25 cellular contexts compared by ENCODE assay signal in the genomic region with DNA sequence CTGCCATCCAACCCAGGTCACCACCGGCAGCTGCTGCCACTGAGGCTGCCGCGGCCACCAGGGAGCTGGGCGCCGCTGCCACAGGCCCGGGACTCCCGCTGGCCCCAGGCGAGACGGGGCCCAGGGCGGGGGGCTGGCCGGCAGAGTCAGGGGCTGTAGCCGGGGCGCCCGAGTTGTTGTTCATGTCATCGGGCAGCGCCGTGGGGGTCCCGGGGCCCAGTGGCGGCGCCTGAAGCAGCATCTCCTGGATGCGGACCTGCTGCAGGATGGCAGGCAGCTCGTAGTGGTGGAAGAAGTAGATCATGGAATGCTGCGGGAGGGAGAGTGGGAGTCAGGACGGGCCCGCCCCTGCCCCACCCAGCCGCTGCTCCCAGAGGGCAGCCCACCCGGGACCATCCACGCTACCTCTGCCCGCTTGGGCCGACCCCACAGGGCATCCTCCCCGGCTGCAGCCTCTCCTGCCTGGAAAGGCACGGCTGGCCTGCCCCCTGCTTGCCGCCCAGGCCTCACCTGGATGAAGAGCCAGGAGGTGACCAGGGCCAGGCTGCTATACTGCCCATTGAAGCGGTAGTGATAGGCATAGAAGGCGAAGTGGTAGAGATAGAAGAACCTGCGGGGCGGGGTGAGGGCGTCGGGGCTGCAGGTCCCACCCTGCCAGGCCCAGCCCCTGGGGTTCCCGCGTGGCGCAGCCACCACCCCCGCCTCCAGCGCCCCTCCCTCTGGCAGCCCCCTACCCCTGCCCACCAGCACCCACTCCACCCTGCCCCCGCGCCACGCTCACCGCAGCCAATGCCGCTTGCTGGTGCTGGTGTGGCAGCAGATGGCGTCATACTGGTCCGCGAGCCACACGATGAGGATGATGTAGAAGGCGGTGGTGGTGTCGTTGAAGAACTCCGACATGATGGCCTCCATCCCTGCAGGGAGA. TPM values are rescaled to one million over a fixed set of nuclear protein-coding genes. Genes with fewer than 3 reads are reported as not detected.
"Had no signal": no experiment of that assay in that cellular context is flagged by ENCODE, and none has a peak within 500 bp of the region (broad histone marks: within the 10 kb centered on the region; RNA-seq: fewer than 3 reads in every experiment).

No MANE protein-coding gene starts in this region.

- ATAC-seq: gastroesophageal sphincter; naive thymus-derived CD4-positive, alpha-beta T cell; upper lobe of right lung had no signal

- H3K4me3 Mint-ChIP-seq: immature natural killer cell; naive thymus-derived CD4-positive, alpha-beta T cell; nephron progenitor cell had no signal

- DNase-seq: colonic mucosa; dermis blood vessel endothelial cell; esophagus squamous epithelium; foreskin fibroblast; immature natural killer cell; left colon; left ventricle myocardium superior; mesendoderm; naive thymus-derived CD4-positive, alpha-beta T cell; nephron progenitor cell; sigmoid colon; stimulated activated CD4-positive, alpha-beta T cell treated with anti-CD3 and anti-CD28 coated beads, Interleukin-2, amount 100 ng/mL, for 48 hours; stimulated activated naive CD4-positive, alpha-beta T cell treated with Interleukin-2 at 50 U/mL for 16 hours; tibial artery; upper lobe of right lung had no signal

- H3K9me3 ChIP-seq: colonic mucosa, esophagus squamous epithelium, gastroesophageal sphincter, neutrophil, sigmoid colon, tibial artery, upper lobe of right lung had no signal

- FAIRE-seq: keratinocyte had no signal

- H3K36me3 Mint-ChIP-seq: immature natural killer cell had no signal

- H3K27ac Mint-ChIP-seq: immature natural killer cell; naive thymus-derived CD4-positive, alpha-beta T cell had no signal

- H3K27ac ChIP-seq: colonic mucosa, neutrophil, skin epidermis, tibial artery, upper lobe of right lung had no signal

- H3K27me3 Mint-ChIP-seq: naive thymus-derived CD4-positive, alpha-beta T cell had no signal

- H3K27me3 ChIP-seq: colonic mucosa, esophagus squamous epithelium, gastroesophageal sphincter, neutrophil, sigmoid colon, tibial artery, upper lobe of right lung had no signal

- H3K9me3 Mint-ChIP-seq: immature natural killer cell, nephron progenitor cell had no signal

- H3K4me3 ChIP-seq: colonic mucosa, esophagus squamous epithelium, gastroesophageal sphincter, lung, sigmoid colon, skin epidermis, tibial artery, upper lobe of right lung had no signal

RNA-seq across cellular contexts. Expression of a gene that starts 10.5 kb away (rescaled TPM):
- total RNA-seq: cerebellum; colonic mucosa; dermis blood vessel endothelial cell; epithelial cell of proximal tubule; esophagus squamous epithelium; gastroesophageal sphincter; left colon; left ventricle myocardium superior; lung; naive thymus-derived CD4-positive, alpha-beta T cell; osteoblast; pulmonary artery endothelial cell; sigmoid colon; temporal lobe; upper lobe of right lung had no signal
- polyA plus RNA-seq: immature natural killer cell; keratinocyte; lung; naive thymus-derived CD4-positive, alpha-beta T cell; sigmoid colon had no signal

RNA-seq across cellular contexts. Expression of a gene that starts 10.6 kb away (rescaled TPM):
- total RNA-seq: cerebellum, colonic mucosa, esophagus squamous epithelium, gastroesophageal sphincter, left colon, left ventricle myocardium superior, osteoblast, upper lobe of right lung had no signal
- polyA plus RNA-seq: immature natural killer cell; naive thymus-derived CD4-positive, alpha-beta T cell had no signal
